Comparison of ENCODE assay signal across 9 cellular contexts in genomic region chr16:22188595-22189442, GRCh38. TPM values are rescaled to one million over a fixed set of nuclear protein-coding genes. Genes with fewer than 3 reads are reported as not detected.
DNase-seq lines count a peak whose midpoint lies in the region; ATAC-seq and TF ChIP-seq lines count a peak whose summit lies in the region.
"Had no signal": no experiment of that assay in that cellular context is flagged by ENCODE, and none has a peak within 500 bp of the region (broad histone marks: within the 10 kb centered on the region; RNA-seq: fewer than 3 reads in every experiment).

No MANE protein-coding gene starts in this region.

- POLR2A ChIA-PET in OCI-LY7 (lab: Charles Lee): interaction anchor here (0.5 to 1.8 kb wide), 7 partner anchors 8 to 180 kb away, joined by 3 to 10 read pairs (median 5); partner anchors contain the start of gene EEF2K

- no TSS peak for BruUV-seq in OCI-LY7 (replicated peaks; lab: Mats Ljungman, UMichigan)

- H3K4me1 Mint-ChIP-seq in IgD-negative memory B cell: peaks cover 24 to 38% (median 24%) of the 10 kb centered on the region in 3 donors
- H3K4me1 Mint-ChIP-seq in activated T-cell treated with anti-CD3 and anti-CD28 coated beads, Interleukin-2, amount 50 U/mL, for 4 hours (ENCODE audit: low read depth): peaks cover 48% of the 10 kb centered on the region
- peaks cover 46 to 56% of the 10 kb centered on the region in 2 donors for H3K4me1 Mint-ChIP-seq in natural killer cell

- peak overlapping the region; percentile 93 for H3K4me2 ChIP-seq in OCI-LY7 (ENCODE audit: low read length)

- 29% methylated on average over 8 of the region's 8 CpGs for WGBS in esophagus muscularis mucosa

- no peaks in the 10 kb centered on the region for H3K79me2 ChIP-seq in OCI-LY7 (ENCODE audit: insufficient read depth, low read depth, low read length)

- in situ Hi-C loops in Caki2 (cut with HindIII; ENCODE audit: low pct_unique_long_range_greater_than_20kb, low sequenced_read_pairs): loop anchor here (5.0 kb wide), 1 partner anchor 107 kb away; no protein-coding TSS in a partner anchor

- H3K27ac ChIP-seq in OCI-LY7 (ENCODE audit: low read depth, low read length, poor library complexity, severe bottlenecking) (peak overlapping the region; percentile 83), esophagus muscularis mucosa (replicated peaks in 1 of 4) (peak overlapping the region; percentile 94 to 96 (median 94))

- peak overlapping the region; percentile 66 for H2AFZ ChIP-seq in OCI-LY7 (ENCODE audit: low read length)

- H3K9me3 ChIP-seq in OCI-LY7 (ENCODE audit: low read length) (no peaks in the 10 kb centered on the region), esophagus muscularis mucosa (no peaks in the 10 kb centered on the region)

- H3K4me1 ChIP-seq in OCI-LY7 (ENCODE audit: insufficient read depth, low read length, poor library complexity, severe bottlenecking) (peaks cover 29% of the 10 kb centered on the region), esophagus muscularis mucosa (peaks cover 21 to 41% (median 37%) of the 10 kb centered on the region in 4 donors)

- intact Hi-C loops in OCI-LY7 (cut with micrococcal nuclease; ENCODE audit: unreplicated experiment): loop anchor here (1.0 to 5.0 kb wide), 4 partner anchors 92 to 236 kb away; partner anchors contain the start of genes PDZD9 and UQCRC2
- intact Hi-C loops in esophagus muscularis mucosa (cut with DNase I): loop anchor here (1.0 to 5.0 kb wide), 4 partner anchors 107 to 237 kb away; partner anchors contain the start of gene UQCRC2
- intact Hi-C loops in natural killer cell (cut with micrococcal nuclease): loop anchor here (1.0 kb wide), 1 partner anchor 188 kb away; the partner anchor contains the start of gene PDZD9

- H4K20me1 ChIP-seq in OCI-LY7 (ENCODE audit: insufficient read depth, low read length): no peaks in the 10 kb centered on the region

- H3K36me3 ChIP-seq in OCI-LY7 (ENCODE audit: insufficient read depth, low read length) (no peaks in the 10 kb centered on the region), esophagus muscularis mucosa (no peaks in the 10 kb centered on the region)

- CTCF ChIA-PET in OCI-LY7 (lab: Charles Lee; ENCODE audit: unreplicated experiment): interaction anchor here (0.6 to 1.5 kb wide), 7 partner anchors 12 to 236 kb away, joined by 3 to 4 read pairs (median 3); no protein-coding TSS in a partner anchor

- H3K27me3 ChIP-seq in esophagus muscularis mucosa: no peaks in the 10 kb centered on the region

- H3K9me3 Mint-ChIP-seq in IgD-negative memory B cell (peaks cover 0 to 3% (median 0%) of the 10 kb centered on the region in 3 donors), natural killer cell (peaks cover 0 to 3% of the 10 kb centered on the region in 2 donors)
- H3K9me3 Mint-ChIP-seq in activated T-cell treated with anti-CD3 and anti-CD28 coated beads, Interleukin-2, amount 50 U/mL, for 4 hours: peaks cover 2% of the 10 kb centered on the region

- H3K9me2 ChIP-seq in OCI-LY7 (ENCODE audit: insufficient read depth, low read length): no peaks in the 10 kb centered on the region

- ATAC-seq in activated T-cell treated with anti-CD3 and anti-CD28 coated beads, Interleukin-2, amount 50 U/mL, for 4 hours: no peak
- ATAC-seq in natural killer cell: no peak
- ATAC-seq in esophagus mucosa: no peak

- DNase-seq in Caki2 (ENCODE audit: low read depth) (peak; percentile 92), OCI-LY7 (ENCODE audit: low spot score) (peak; percentile 88), esophagus muscularis mucosa (ENCODE audit: extremely low spot score) (no peak), natural killer cell (peak; percentile 45), stromal cell of bone marrow (ENCODE audit: low read depth) (peak; percentile 88)
- DNase-seq in activated T-cell treated with anti-CD3 and anti-CD28 coated beads, Interleukin-2, amount 50 U/mL, for 4 hours: peak; percentile 54

- H3K4me3 Mint-ChIP-seq in IgD-negative memory B cell: peak overlapping the region; percentile 84 to 99 (median 97)
- peak overlapping the region; percentile 85 for H3K4me3 Mint-ChIP-seq in activated T-cell treated with anti-CD3 and anti-CD28 coated beads, Interleukin-2, amount 50 U/mL, for 4 hours
- H3K4me3 Mint-ChIP-seq in natural killer cell: peak overlapping the region; percentile 94

- TF ChIP-seq EP300 in esophagus muscularis mucosa (IDR thresholded peaks at IDR 0.05): no peak

- H3K27ac Mint-ChIP-seq in IgD-negative memory B cell (peak overlapping the region; percentile 97 to 99 (median 98)), natural killer cell (peak overlapping the region; percentile 91 to 98)

- TF ChIP-seq CTCF in OCI-LY7 (conservative IDR thresholded peaks at IDR 0.05; ENCODE audit: low read length) (peak; percentile 98), esophagus muscularis mucosa (IDR thresholded peaks at IDR 0.05) (peak; percentile 81 to 92 (median 90)), natural killer cell (IDR thresholded peaks at IDR 0.05) (peak; percentile 73)

- H3K27me3 Mint-ChIP-seq in IgD-negative memory B cell (no peaks in the 10 kb centered on the region), natural killer cell (ENCODE audit: low read depth in 2 of 2) (no peaks in the 10 kb centered on the region)
- no peaks in the 10 kb centered on the region for H3K27me3 Mint-ChIP-seq in activated T-cell treated with anti-CD3 and anti-CD28 coated beads, Interleukin-2, amount 50 U/mL, for 4 hours (ENCODE audit: low read depth)

- H3K4me3 ChIP-seq in OCI-LY7 (ENCODE audit: low read depth, low read length, poor library complexity, severe bottlenecking) (peak overlapping the region; percentile 78), esophagus muscularis mucosa (peak overlapping the region in 2 of 4 donors; percentile 79 to 86)

- TF ChIP-seq POLR2A in esophagus muscularis mucosa (IDR thresholded peaks at IDR 0.05; ENCODE audit: low read depth): no peak

- H3K36me3 Mint-ChIP-seq in IgD-negative memory B cell (no peaks in the 10 kb centered on the region), natural killer cell (no peaks in the 10 kb centered on the region)
- H3K36me3 Mint-ChIP-seq in activated T-cell treated with anti-CD3 and anti-CD28 coated beads, Interleukin-2, amount 50 U/mL, for 4 hours (ENCODE audit: insufficient read depth): no peaks in the 10 kb centered on the region

RNA-seq across cellular contexts. Expression of gene EEF2K, which starts 17.3 kb away (rescaled TPM):
- 16.2 and 20.1 TPM in 2 replicates for total RNA-seq in Caki2 (2014; rRNA removed; shearing (Covaris generic); ENCODE audit: low replicate concordance)
- 2.2 TPM for polyA plus RNA-seq in IgD-negative memory B cell
- total RNA-seq in OCI-LY7 (2014; rRNA removed; shearing (Covaris generic)): 17.6 and 23.8 TPM in 2 replicates
- total RNA-seq in OCI-LY7 (2022) (40.0 and 42.3 TPM in 2 replicates), esophagus muscularis mucosa (10 to 100 TPM; 18.1 to 37.7 (median 31.6) TPM), natural killer cell (10 to 100 TPM; 12.6 to 33.5 (median 22.9) TPM), esophagus mucosa (15.1 TPM)
- total RNA-seq in activated T-cell treated with anti-CD3 and anti-CD28 coated beads, Interleukin-2, amount 50 U/mL, for 4 hours: 10 to 100 TPM; 17.8 to 22.8 (median 19.1) TPM

RNA-seq across cellular contexts. Expression of gene SDR42E2, which starts 26.5 kb away (rescaled TPM):
- not detected in 2 replicates for total RNA-seq in Caki2 (2014; rRNA removed; shearing (Covaris generic); ENCODE audit: low replicate concordance)
- polyA plus RNA-seq in IgD-negative memory B cell: 0.20 TPM
- total RNA-seq in OCI-LY7 (2014; rRNA removed; shearing (Covaris generic)): not detected in 2 replicates
- 0.28 and 0.29 TPM in 2 replicates for total RNA-seq in OCI-LY7 (2022)
- total RNA-seq in activated T-cell treated with anti-CD3 and anti-CD28 coated beads, Interleukin-2, amount 50 U/mL, for 4 hours: not detected
- not detected for total RNA-seq in esophagus muscularis mucosa
- total RNA-seq in natural killer cell: 1 to 10 TPM in 1 of 3 donors, under 1 TPM in 2; 0.92 to 1.9 (median 0.93) TPM
- total RNA-seq in esophagus mucosa: not detected
- total RNA-seq: T-helper 2 cell treated with Interferon-gamma antibody and Interleukin-4, amounts not matched to agents 100 ng/mL and 5 ng/mL, for 36 hours had no signal
